ENCODE assay signal across 9 cellular contexts in genomic region chr22:41603873-41604332, GRCh38. TPM values are rescaled to one million over a fixed set of nuclear protein-coding genes. Genes with fewer than 3 reads are reported as not detected.
DNase-seq lines count a peak whose midpoint lies in the region; ATAC-seq and TF ChIP-seq lines count a peak whose summit lies in the region.
"Had no signal": no experiment of that assay in that cellular context is flagged by ENCODE, and none has a peak within 500 bp of the region (broad histone marks: within the 10 kb centered on the region; RNA-seq: fewer than 3 reads in every experiment).

No MANE protein-coding gene starts in this region.

- DNase-seq in Daoy (ENCODE audit: low read depth), result peak; percentile 30
- peak; percentile 82 for DNase-seq in T-helper 2 cell treated with Interferon-gamma antibody and Interleukin-4, amounts not matched to agents 5 μg/mL and 100 μg/mL, for 36 hours (ENCODE audit: low spot score)
- DNase-seq in effector memory CD4-positive, alpha-beta T cell, result peak; percentile 60 to 69 (median 64)
- DNase-seq in NCI-H510A treated with DMSO at 0.1 percent for 48 hours (lab: John Stamatoyannopoulos, UW), result no peak
- DNase-seq in dorsolateral prefrontal cortex, result no peak

- peak overlapping the region; percentile 16 for H3K4me3 Mint-ChIP-seq in T-helper 2 cell treated with Interferon-gamma antibody and Interleukin-4, amounts not matched to agents 5 μg/mL and 100 μg/mL, for 36 hours

- no peak for TF ChIP-seq CTCF in dorsolateral prefrontal cortex (IDR thresholded peaks at IDR 0.05 in 54 of 56, conservative IDR thresholded peaks at IDR 0.05 in 2 of 56; ENCODE audit: low read depth in 1 of 56, partially characterized antibody in 56 of 56)

- H3K4me3 ChIP-seq in effector memory CD4-positive, alpha-beta T cell (ENCODE audit: insufficient read depth, low read depth, low read length, poor library complexity, severe bottlenecking), result no peak overlapping the region
- no peak overlapping the region for H3K4me3 ChIP-seq in dorsolateral prefrontal cortex

- peaks cover 6% of the 10 kb centered on the region for H3K4me1 ChIP-seq in effector memory CD4-positive, alpha-beta T cell (ENCODE audit: control insufficient read depth, insufficient read depth, low read length, poor library complexity, severe bottlenecking)
- H3K4me1 ChIP-seq: parathyroid adenoma had no signal

- no peaks in the 10 kb centered on the region for H3K9me3 Mint-ChIP-seq in T-helper 2 cell treated with Interferon-gamma antibody and Interleukin-4, amounts not matched to agents 5 μg/mL and 100 μg/mL, for 36 hours

- peaks cover 16% of the 10 kb centered on the region for H3K36me3 ChIP-seq in effector memory CD4-positive, alpha-beta T cell (ENCODE audit: control insufficient read depth, insufficient read depth, low read length)

- H3K4me1 Mint-ChIP-seq in T-helper 2 cell treated with Interferon-gamma antibody and Interleukin-4, amounts not matched to agents 5 μg/mL and 100 μg/mL, for 36 hours (ENCODE audit: low read depth), result peaks cover 28% of the 10 kb centered on the region

- H3K27me3 ChIP-seq in effector memory CD4-positive, alpha-beta T cell (replicated peaks; ENCODE audit: control insufficient read depth, insufficient read depth, low read length, poor library complexity, severe bottlenecking), result no peaks in the 10 kb centered on the region
- no peaks in the 10 kb centered on the region for H3K27me3 ChIP-seq in dorsolateral prefrontal cortex

- H3K27ac ChIP-seq in effector memory CD4-positive, alpha-beta T cell (ENCODE audit: insufficient read depth, low read length, poor library complexity, severe bottlenecking), result no peak overlapping the region
- H3K27ac ChIP-seq in dorsolateral prefrontal cortex, result no peak overlapping the region
- H3K27ac ChIP-seq: parathyroid adenoma had no signal

- peak overlapping the region; percentile 67 for H3K27ac Mint-ChIP-seq in T-helper 2 cell treated with Interferon-gamma antibody and Interleukin-4, amounts not matched to agents 5 μg/mL and 100 μg/mL, for 36 hours

- peaks cover 6% of the 10 kb centered on the region for H3K27me3 Mint-ChIP-seq in T-helper 2 cell treated with Interferon-gamma antibody and Interleukin-4, amounts not matched to agents 5 μg/mL and 100 μg/mL, for 36 hours (ENCODE audit: low read depth)

- intact Hi-C loops in dorsolateral prefrontal cortex (cut with DNase I), result no loop called here

- peaks cover 71% of the 10 kb centered on the region for H3K36me3 Mint-ChIP-seq in T-helper 2 cell treated with Interferon-gamma antibody and Interleukin-4, amounts not matched to agents 5 μg/mL and 100 μg/mL, for 36 hours (ENCODE audit: low read depth)

- ATAC-seq in HG02642 (IDR thresholded peaks at IDR 0.05; ENCODE audit: poor library complexity, unreplicated experiment), result peak; percentile 83
- no peak for ATAC-seq in GM19467 (IDR thresholded peaks at IDR 0.05; ENCODE audit: unreplicated experiment)
- ATAC-seq in GM19324 (IDR thresholded peaks at IDR 0.05; ENCODE audit: low FRiP score, unreplicated experiment), result no peak

- no peaks in the 10 kb centered on the region for H3K9me3 ChIP-seq in effector memory CD4-positive, alpha-beta T cell (ENCODE audit: control insufficient read depth, low read length)

RNA-seq across cellular contexts. Expression of gene PMM1, which starts 14.3 kb away (rescaled TPM):
- total RNA-seq in Daoy (2014; rRNA removed; shearing (Covaris generic)), result 10.4 and 12.2 TPM in 2 replicates
- 10 to 100 TPM; 29.3 to 80.7 (median 56.1) TPM for total RNA-seq in dorsolateral prefrontal cortex

RNA-seq across cellular contexts. Expression of gene DESI1, which starts 16.9 kb away (rescaled TPM):
- total RNA-seq in Daoy (2014; rRNA removed; shearing (Covaris generic)), result 17.1 and 20.4 TPM in 2 replicates
- total RNA-seq in dorsolateral prefrontal cortex, result 10 to 100 TPM; 45.7 to 64.7 (median 55.1) TPM

RNA-seq across cellular contexts. Expression of gene XRCC6, which starts 17.2 kb away (rescaled TPM):
- 590 and 694 TPM in 2 replicates for total RNA-seq in Daoy (2014; rRNA removed; shearing (Covaris generic))
- total RNA-seq in dorsolateral prefrontal cortex, result 100 to 1,000 TPM in 115 of 120 experiments, 10 to 100 TPM in 5; 83.9 to 180 (median 142) TPM

RNA-seq across cellular contexts. Expression of gene CSDC2, which starts 43.1 kb away (rescaled TPM):
- total RNA-seq in Daoy (2014; rRNA removed; shearing (Covaris generic)), result 0.34 TPM in 1 of 2 replicates, not detected in the other
- total RNA-seq in dorsolateral prefrontal cortex, result 10 to 100 TPM in 111 of 120 experiments, 1 to 10 TPM in 9; 7.0 to 30.7 (median 15.7) TPM

RNA-seq across cellular contexts. Expression of gene POLR3H, which starts 59.6 kb away (rescaled TPM):
- total RNA-seq in Daoy (2014; rRNA removed; shearing (Covaris generic)), result 10.9 and 17.3 TPM in 2 replicates
- 10 to 100 TPM; 47.5 to 93.1 (median 62.0) TPM for total RNA-seq in dorsolateral prefrontal cortex

Comparison
In these comparisons a context has a peak if more than half of its experiments do, and no peak if none do; other contexts are left out.
1. DNase-seq: peak in Daoy (single experiment), T-helper 2 cell treated with Interferon-gamma antibody and Interleukin-4, amounts not matched to agents 5 μg/mL and 100 μg/mL, for 36 hours (single experiment) and effector memory CD4-positive, alpha-beta T cell (3 of 3); none in NCI-H510A treated with DMSO at 0.1 percent for 48 hours (single experiment) and dorsolateral prefrontal cortex (0 of 10).